In the genomic region with DNA sequence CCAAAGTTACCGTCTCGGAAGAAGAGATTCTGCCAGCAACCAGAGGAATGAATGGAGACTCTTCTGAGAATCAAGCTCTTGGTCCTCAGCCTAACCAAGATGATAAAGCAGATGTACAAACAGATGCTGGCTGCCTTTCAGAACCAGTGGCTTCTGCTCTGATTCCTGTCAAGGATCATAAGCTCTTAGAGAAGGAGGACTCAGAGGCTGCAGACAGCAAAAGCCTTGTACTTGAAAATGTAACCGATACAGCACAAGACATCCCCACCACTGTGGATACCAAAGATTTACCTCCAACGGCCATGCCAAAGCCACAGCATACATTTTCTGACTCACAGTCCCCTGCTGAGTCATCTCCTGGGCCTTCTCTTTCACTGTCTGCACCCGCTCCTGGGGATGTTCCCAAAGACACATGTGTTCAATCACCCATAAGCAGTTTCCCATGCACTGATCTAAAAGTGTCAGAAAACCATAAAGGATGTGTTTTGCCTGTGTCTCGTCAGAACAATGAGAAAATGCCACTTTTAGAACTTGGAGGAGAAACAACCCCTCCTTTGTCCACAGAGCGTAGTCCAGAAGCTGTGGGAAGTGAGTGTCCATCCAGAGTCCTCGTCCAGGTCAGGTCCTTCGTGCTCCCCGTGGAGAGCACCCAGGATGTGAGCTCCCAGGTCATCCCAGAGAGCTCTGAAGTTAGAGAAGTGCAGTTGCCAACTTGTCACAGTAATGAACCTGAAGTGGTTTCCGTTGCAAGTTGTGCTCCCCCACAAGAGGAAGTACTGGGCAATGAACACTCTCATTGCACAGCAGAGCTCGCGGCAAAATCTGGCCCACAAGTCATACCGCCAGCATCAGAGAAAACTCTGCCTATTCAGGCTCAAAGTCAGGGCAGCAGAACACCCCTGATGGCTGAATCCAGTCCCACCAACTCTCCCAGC, we compare ENCODE assay signal across 1 cellular context.
A peak's percentile ranks its signal among the peaks of the same experiment; 100 is the strongest.
TF ChIP-seq lines count a peak whose summit lies in the region.

No MANE protein-coding gene starts in this region.

TF ChIP-seq in IMR-90, 13 proteins besides CTCF, POLR2A, EP300 and RAD21 (continued from another document):
- TF ChIP-seq, protein P1, sequence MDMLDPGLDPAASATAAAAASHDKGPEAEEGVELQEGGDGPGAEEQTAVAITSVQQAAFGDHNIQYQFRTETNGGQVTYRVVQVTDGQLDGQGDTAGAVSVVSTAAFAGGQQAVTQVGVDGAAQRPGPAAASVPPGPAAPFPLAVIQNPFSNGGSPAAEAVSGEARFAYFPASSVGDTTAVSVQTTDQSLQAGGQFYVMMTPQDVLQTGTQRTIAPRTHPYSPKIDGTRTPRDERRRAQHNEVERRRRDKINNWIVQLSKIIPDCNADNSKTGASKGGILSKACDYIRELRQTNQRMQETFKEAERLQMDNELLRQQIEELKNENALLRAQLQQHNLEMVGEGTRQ (IDR thresholded peaks at IDR 0.05; ENCODE audit: low read depth, low read length): no peak
- TF ChIP-seq BHLHE40 (IDR thresholded peaks at IDR 0.05; ENCODE audit: low read depth, low read length): peak; percentile 71
- TF ChIP-seq MAZ (IDR thresholded peaks at IDR 0.05; ENCODE audit: borderline replicate concordance, low read depth, low read length): peak; percentile 31; the same call in 1 of the 2 replicates
- peak; percentile 81 for TF ChIP-seq NFE2L2 (IDR thresholded peaks at IDR 0.05; ENCODE audit: low read depth, low read length)
- TF ChIP-seq MAFK (IDR thresholded peaks at IDR 0.05; ENCODE audit: low read depth, low read length): peak; percentile 52; the same call in 1 of the 2 replicates
- TF ChIP-seq, protein P2, sequence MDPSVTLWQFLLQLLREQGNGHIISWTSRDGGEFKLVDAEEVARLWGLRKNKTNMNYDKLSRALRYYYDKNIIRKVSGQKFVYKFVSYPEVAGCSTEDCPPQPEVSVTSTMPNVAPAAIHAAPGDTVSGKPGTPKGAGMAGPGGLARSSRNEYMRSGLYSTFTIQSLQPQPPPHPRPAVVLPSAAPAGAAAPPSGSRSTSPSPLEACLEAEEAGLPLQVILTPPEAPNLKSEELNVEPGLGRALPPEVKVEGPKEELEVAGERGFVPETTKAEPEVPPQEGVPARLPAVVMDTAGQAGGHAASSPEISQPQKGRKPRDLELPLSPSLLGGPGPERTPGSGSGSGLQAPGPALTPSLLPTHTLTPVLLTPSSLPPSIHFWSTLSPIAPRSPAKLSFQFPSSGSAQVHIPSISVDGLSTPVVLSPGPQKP (IDR thresholded peaks at IDR 0.05; ENCODE audit: borderline replicate concordance, low read depth, low read length): no peak
TF ChIP-seq in IMR-90: peak in this region for 6.
